Comparison of ENCODE assay signal across 1 cellular context in the genomic region with DNA sequence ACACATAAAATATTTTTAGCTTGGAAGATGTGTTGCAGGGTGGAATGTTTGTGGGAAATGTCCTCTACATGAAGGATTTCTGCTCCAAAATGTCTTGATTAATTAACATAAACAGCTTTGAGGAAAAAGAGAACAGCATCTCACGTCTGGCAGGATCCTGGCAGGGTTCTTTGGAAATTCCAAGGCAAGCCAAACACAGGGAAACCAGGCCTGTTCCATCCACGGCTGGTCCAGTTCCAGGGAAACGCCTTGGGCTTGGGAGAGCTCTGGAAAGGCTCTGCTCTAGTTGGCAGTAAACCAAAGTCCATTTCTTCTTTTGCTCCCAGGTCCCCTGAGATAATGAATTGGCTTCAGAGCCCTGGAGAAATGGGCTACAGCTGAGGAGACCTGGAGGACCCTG.
TF ChIP-seq lines count a peak whose summit lies in the region.

No MANE protein-coding gene starts in this region.

TF ChIP-seq in SK-N-SH treated with all-trans-retinoic acid at 6 μM for 48 hours, 23 proteins besides CTCF, POLR2A, EP300 and RAD21 (continued from another document):
- TF ChIP-seq PATZ1 (CRISPR knock-in tag; IDR thresholded peaks at IDR 0.05; ENCODE audit: borderline replicate concordance): no peak
- 0 out of 2 replicates have a peak, but pooled peaks have one; percentile 57 for TF ChIP-seq RARB (CRISPR knock-in tag; IDR thresholded peaks at IDR 0.05)
- peak; percentile 88 for TF ChIP-seq TCF4 (CRISPR knock-in tag; IDR thresholded peaks at IDR 0.05; ENCODE audit: borderline replicate concordance)
